In genomic region chr1:227192163-227192562, GRCh38 we compare ENCODE assay signal across 10 cellular contexts.
DNase-seq lines count a peak whose midpoint lies in the region; ATAC-seq and TF ChIP-seq lines count a peak whose summit lies in the region.
"Had no signal": no experiment of that assay in that cellular context is flagged by ENCODE, and none has a peak within 500 bp of the region (broad histone marks: within the 10 kb centered on the region; RNA-seq: fewer than 3 reads in every experiment).

No MANE protein-coding gene starts in this region.

- no peaks in the 10 kb centered on the region for H3K9me3 ChIP-seq in SK-N-SH
- H3K9me3 ChIP-seq: BLaER1 had no signal

- H3K9me2 ChIP-seq in SK-N-SH: no peaks in the 10 kb centered on the region

- WGBS in SK-N-SH (ENCODE audit: low lambda C conversion rate): 82% methylated on average over 2 of the region's 2 CpGs

- no peak overlapping the region for H3K9ac ChIP-seq in SK-N-SH
- H3K9ac ChIP-seq: BLaER1 had no signal

- no peak for TF ChIP-seq RAD21 in SK-N-SH (IDR thresholded peaks at IDR 0.05; ENCODE audit: low read length)

- ATAC-seq in HG02678 (IDR thresholded peaks at IDR 0.05; ENCODE audit: unreplicated experiment) (peak; percentile 82), foreskin keratinocyte (peak; percentile 100)

- H3K27ac ChIP-seq in SK-N-SH (ENCODE audit: low read depth in 2 of 2, low read length in 1 of 2): no peak overlapping the region
- H3K27ac ChIP-seq in foreskin keratinocyte: peak overlapping the region; percentile 52
- H3K27ac ChIP-seq: BLaER1 had no signal

- no peak overlapping the region for H3K4me3 ChIP-seq in SK-N-SH (ENCODE audit: low read depth in 2 of 2, low read length in 1 of 2)
- H3K4me3 ChIP-seq: BLaER1 had no signal

- TF ChIP-seq EP300 in SK-N-SH (IDR thresholded peaks at IDR 0.05; ENCODE audit: borderline replicate concordance in 1 of 2, low read depth in 1 of 2, low read length in 1 of 2): no peak

- POLR2A ChIA-PET in SK-N-SH (lab: Yijun Ruan, JAX): no interaction called here

- CTCF ChIA-PET in SK-N-SH (lab: Yijun Ruan, JAX): no interaction called here

- DNase-seq in NCI-H510A treated with DMSO at 0.1 percent for 48 hours (lab: John Stamatoyannopoulos, UW): peak; percentile 3
- no peak for DNase-seq in NCI-H510A (lab: John Stamatoyannopoulos, UW)
- DNase-seq in SK-N-SH: no peak
- DNase-seq in foreskin keratinocyte: peak; percentile 81 to 90
- DNase-seq in stimulated activated CD8-positive, alpha-beta memory T cell treated with anti-CD3 and anti-CD28 coated beads, Interleukin-15, amount 100 ng/mL, for 48 hours (ENCODE audit: low read depth in 2 of 2): peak; percentile 1 to 29
- no peak for DNase-seq in NOMO-1 treated with DMSO at 0.1 percent for 48 hours (lab: John Stamatoyannopoulos, UW; ENCODE audit: unreplicated experiment)
- no peak for DNase-seq in NOMO-1 treated with dmso at 0.1 percent for 144 hours (lab: John Stamatoyannopoulos, UW; ENCODE audit: unreplicated experiment)
- DNase-seq: naive B cell had no signal

- H3K79me2 ChIP-seq in SK-N-SH (ENCODE audit: insufficient read depth): peaks cover 18% of the 10 kb centered on the region; the same call in 1 of the 2 replicates

- H3K4me1 ChIP-seq in SK-N-SH (ENCODE audit: control insufficient read depth in 1 of 2, insufficient read depth in 2 of 2, low read depth in 1 of 2, low read length in 1 of 2) (no peaks in the 10 kb centered on the region; a peak in 1 of 4 replicates), foreskin keratinocyte (no peaks in the 10 kb centered on the region)
- H3K4me1 ChIP-seq: BLaER1 had no signal

- H4K20me1 ChIP-seq in SK-N-SH (ENCODE audit: insufficient read depth): no peaks in the 10 kb centered on the region
- H4K20me1 ChIP-seq: BLaER1 had no signal

- H3K27me3 ChIP-seq in SK-N-SH (ENCODE audit: insufficient read depth) (no peaks in the 10 kb centered on the region), foreskin keratinocyte (no peaks in the 10 kb centered on the region)
- H3K27me3 ChIP-seq: BLaER1 had no signal

- no peak overlapping the region for H2AFZ ChIP-seq in SK-N-SH (ENCODE audit: low read depth)

- peaks cover 4 to 12% of the 10 kb centered on the region in 2 experiments for H3K36me3 ChIP-seq in SK-N-SH (replicated peaks in 1 of 2; ENCODE audit: control insufficient read depth in 1 of 2, insufficient read depth in 2 of 2, low read length in 1 of 2)

- H3K4me2 ChIP-seq in SK-N-SH: no peak overlapping the region
- H3K4me2 ChIP-seq: BLaER1 had no signal

- H3F3A ChIP-seq in SK-N-SH (replicated peaks; ENCODE audit: insufficient read depth): peaks cover 5% of the 10 kb centered on the region

- TF ChIP-seq CTCF in SK-N-SH (IDR thresholded peaks at IDR 0.05) (no peak), foreskin keratinocyte (conservative IDR thresholded peaks at IDR 0.05) (peak; percentile 38)

TF ChIP-seq in SK-N-SH, 30 proteins besides CTCF, POLR2A, EP300 and RAD21:
- TF ChIP-seq RFX5 (IDR thresholded peaks at IDR 0.05; ENCODE audit: low read length) (no peak), YY1 (IDR thresholded peaks at IDR 0.05; ENCODE audit: low read depth) (no peak), MEF2A (IDR thresholded peaks at IDR 0.05; ENCODE audit: borderline replicate concordance, low read depth) (no peak), FOXJ3 (CRISPR knock-in tag; IDR thresholded peaks at IDR 0.05) (no peak), GABPA (IDR thresholded peaks at IDR 0.05; ENCODE audit: low read depth) (no peak), JUND (IDR thresholded peaks at IDR 0.05) (no peak), POLR2AphosphoS5 (IDR thresholded peaks at IDR 0.05; ENCODE audit: low read depth, low read length) (no peak), TCF12 (IDR thresholded peaks at IDR 0.05) (peak; percentile 45; the same call in 1 of the 2 replicates), USF1 (IDR thresholded peaks at IDR 0.05; ENCODE audit: borderline replicate concordance, low read depth) (no peak), RXRA (IDR thresholded peaks at IDR 0.05; ENCODE audit: borderline replicate concordance, low read depth) (no peak), FOSL2 (IDR thresholded peaks at IDR 0.05; ENCODE audit: borderline replicate concordance, low read depth) (peak; percentile 19; the same call in 1 of the 2 replicates), SIN3A (IDR thresholded peaks at IDR 0.05; ENCODE audit: borderline replicate concordance, low read depth, low read length) (no peak), ELF1 (IDR thresholded peaks at IDR 0.05) (no peak), EZH2phosphoT487 (IDR thresholded peaks at IDR 0.05; ENCODE audit: borderline replicate concordance, low read depth) (no peak), ZBTB33 (IDR thresholded peaks at IDR 0.05; ENCODE audit: borderline replicate concordance, low read depth) (no peak), NFIC (IDR thresholded peaks at IDR 0.05; ENCODE audit: borderline replicate concordance) (peak; percentile 16; the same call in 1 of the 2 replicates), TAF1 (IDR thresholded peaks at IDR 0.05; ENCODE audit: borderline replicate concordance, low read depth, low read length) (no peak)

Comparison
In these comparisons a context has a peak if more than half of its experiments do, and no peak if none do; other contexts are left out.
1. DNase-seq: peak in NCI-H510A treated with DMSO at 0.1 percent for 48 hours (single experiment), foreskin keratinocyte (2 of 2) and stimulated activated CD8-positive, alpha-beta memory T cell treated with anti-CD3 and anti-CD28 coated beads, Interleukin-15, amount 100 ng/mL, for 48 hours (2 of 2); none in NCI-H510A (single experiment), SK-N-SH (single experiment), NOMO-1 treated with DMSO at 0.1 percent for 48 hours (single experiment) and NOMO-1 treated with dmso at 0.1 percent for 144 hours (single experiment).